Comparison of ENCODE assay signal across 31 cellular contexts in the genomic region with DNA sequence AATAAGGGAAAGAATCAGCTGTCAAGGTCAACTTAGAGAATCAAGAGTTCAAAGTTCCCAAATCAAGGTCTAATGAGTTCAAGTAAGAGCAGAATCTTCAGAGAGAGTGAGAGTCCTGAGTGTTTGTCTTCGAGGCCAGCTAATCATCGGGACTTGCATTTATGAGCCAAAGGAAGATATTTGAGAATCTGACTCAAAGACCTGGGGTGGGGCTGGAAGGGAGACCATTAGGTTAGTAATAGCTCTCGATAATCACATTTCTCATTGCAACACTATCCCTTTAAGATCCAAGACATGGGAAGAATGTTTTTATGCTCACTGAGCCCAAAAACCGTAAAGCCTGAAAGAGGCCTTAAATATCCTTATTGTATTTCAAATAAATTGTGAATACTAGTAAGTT.
"Had no signal": no experiment of that assay in that cellular context is flagged by ENCODE, and none has a peak within 500 bp of the region (broad histone marks: within the 10 kb centered on the region; RNA-seq: fewer than 3 reads in every experiment).

No MANE protein-coding gene starts in this region.

- FAIRE-seq: frontal cortex had no signal

- H3K27ac ChIP-seq: adrenal gland, breast epithelium, cardiac muscle cell, coronary artery, WERI-Rb-1 had no signal

- DNase-seq: activated B cell treated with CpG ODN at 0.5 μM for 24 hours; activated CD4-positive, alpha-beta T cell treated with anti-CD3 and anti-CD28 coated beads for 48 hours; activated CD4-positive, alpha-beta T cell treated with anti-CD3 and anti-CD28 coated beads, Interleukin-2, amount 50 U/mL, for 1 hour; activated CD4-positive, alpha-beta T cell treated with anti-CD3 and anti-CD28 coated beads, Interleukin-2, amount 50 U/mL, for 48 hours; activated CD8-positive, alpha-beta memory T cell treated with anti-CD3 and anti-CD28 coated beads for 24 hours; activated CD8-positive, alpha-beta T cell treated with anti-CD3 and anti-CD28 coated beads for 36 hours; activated effector memory CD4-positive, alpha-beta T cell treated with Interleukin-2 at 50 U/mL for 16 hours; activated gamma-delta T cell treated with Interleukin-2 at 50 U/mL for 16 hours; activated naive CD4-positive, alpha-beta T cell treated with anti-CD3 and anti-CD28 coated beads, Interleukin-2, amount 50 U/mL, for 16 hours; activated naive CD4-positive, alpha-beta T cell treated with Interleukin-2 at 50 U/mL for 16 hours; activated T-cell treated with anti-CD3 and anti-CD28 coated beads, Interleukin-2, amount 50 U/mL, for 4 hours; adrenal gland; aorta; central memory CD4-positive, alpha-beta T cell; cerebellar nuclear complex; dorsolateral prefrontal cortex; effector memory CD4-positive, alpha-beta T cell; endodermal cell; foreskin fibroblast; head of caudate nucleus; T-helper 1 cell; T-helper 17 cell; T1000; WERI-Rb-1 had no signal

- H3K4me3 ChIP-seq: adrenal gland, breast epithelium, cardiac muscle cell, coronary artery, dorsolateral prefrontal cortex had no signal

- ATAC-seq: activated CD4-positive, CD25-positive, alpha-beta regulatory T cell treated with anti-CD3 and anti-CD28 coated beads, Interleukin-2, amount 50 U/mL, for 24 hours; activated CD8-positive, alpha-beta T cell treated with anti-CD3 and anti-CD28 coated beads for 36 hours; activated T-cell treated with anti-CD3 and anti-CD28 coated beads, Interleukin-2, amount 50 U/mL, for 4 hours; activated T-helper 17 cell treated with anti-CD3 and anti-CD28 coated beads, Interleukin-2, amount 50 U/mL, for 72 hours; esophagus mucosa; T-helper 17 cell had no signal

- H3K9me3 ChIP-seq: adrenal gland, breast epithelium had no signal

- H3K4me1 ChIP-seq: adrenal gland had no signal

- H3K36me3 ChIP-seq: adrenal gland, breast epithelium, cardiac muscle cell, WERI-Rb-1 had no signal

- H3K27me3 ChIP-seq: adrenal gland, breast epithelium, cardiac muscle cell, dorsolateral prefrontal cortex had no signal
